In the genomic region with DNA sequence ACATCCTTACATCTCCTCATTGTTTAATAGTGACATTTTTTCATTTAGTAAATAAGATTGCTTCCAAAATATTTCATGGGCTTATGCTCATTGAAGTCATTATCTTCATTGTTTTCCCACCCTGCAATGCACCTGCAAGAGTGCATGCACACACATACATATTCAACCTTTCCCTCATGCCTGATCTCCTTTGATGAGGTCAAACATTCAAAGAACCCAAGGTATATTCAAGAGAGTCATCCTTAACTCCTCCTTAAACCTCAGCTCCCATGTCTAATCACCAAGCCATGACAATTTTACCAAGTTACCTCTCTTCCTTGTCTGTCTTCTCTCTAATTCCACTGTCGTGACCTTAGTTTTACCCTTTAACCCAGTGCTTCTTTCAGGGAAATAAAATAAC, we compare ENCODE assay signal across 19 cellular contexts. TPM values are rescaled to one million over a fixed set of nuclear protein-coding genes. Genes with fewer than 3 reads are reported as not detected.
DNase-seq lines count a peak whose midpoint lies in the region; ATAC-seq and TF ChIP-seq lines count a peak whose summit lies in the region.
"Had no signal": no experiment of that assay in that cellular context is flagged by ENCODE, and none has a peak within 500 bp of the region (broad histone marks: within the 10 kb centered on the region; RNA-seq: fewer than 3 reads in every experiment).

No MANE protein-coding gene starts in this region.

- H3K9me3 Mint-ChIP-seq in natural killer cell treated with Interleukin-12 subunit alpha and Interleukin-12 subunit beta and Interleukin-15 and Interleukin-18, amount 100 ng/mL, for 72 hours = peaks cover 5% of the 10 kb centered on the region
- H3K9me3 Mint-ChIP-seq in natural killer cell (no peaks in the 10 kb centered on the region), activated B cell treated with CpG ODN at 0.5 μM for 24 hours (no peaks in the 10 kb centered on the region), immature natural killer cell (no peaks in the 10 kb centered on the region)

- POLR2A ChIA-PET in activated B cell treated with CpG ODN at 0.5 μM for 24 hours (lab: Charles Lee) (no interaction called here), HEK293T (lab: Yijun Ruan, JAX) (no interaction called here)

- H3K4me1 Mint-ChIP-seq in natural killer cell treated with Interleukin-12 subunit alpha and Interleukin-12 subunit beta and Interleukin-15 and Interleukin-18, amount 100 ng/mL, for 72 hours (ENCODE audit: low read depth in 2 of 2) = peaks cover 53 to 55% of the 10 kb centered on the region in 2 donors
- H3K4me1 Mint-ChIP-seq in natural killer cell = peaks cover 29 to 39% of the 10 kb centered on the region in 2 donors
- H3K4me1 Mint-ChIP-seq in activated B cell treated with CpG ODN at 0.5 μM for 24 hours = peaks cover 60% of the 10 kb centered on the region
- peaks cover 34 to 48% of the 10 kb centered on the region in 2 donors for H3K4me1 Mint-ChIP-seq in immature natural killer cell

- CTCF ChIA-PET in activated B cell treated with CpG ODN at 0.5 μM for 24 hours (lab: Charles Lee) = interaction anchor here (1.6 to 2.0 kb wide), 3 partner anchors 138 to 142 kb away, joined by 5 read pairs; no protein-coding TSS in a partner anchor
- CTCF ChIA-PET in HEK293T (lab: Yijun Ruan, JAX) = interaction anchor here (0.7 kb wide), 1 partner anchor 138 kb away, joined by 4 read pairs; no protein-coding TSS in a partner anchor

- no peak for ATAC-seq in natural killer cell treated with Interleukin-12 subunit alpha and Interleukin-12 subunit beta and Interleukin-15 and Interleukin-18, amount 100 ng/mL, for 72 hours
- no peak for ATAC-seq in natural killer cell
- ATAC-seq in activated B cell treated with CpG ODN at 0.5 μM for 24 hours (ENCODE audit: low read depth) = no peak
- ATAC-seq in GM19467 (IDR thresholded peaks at IDR 0.05; ENCODE audit: unreplicated experiment) = no peak
- ATAC-seq: body of pancreas, gastroesophageal sphincter had no signal

- H3K36me3 ChIP-seq in adrenal gland (replicated peaks in 1 of 2) = no peaks in the 10 kb centered on the region
- H3K36me3 ChIP-seq: esophagus muscularis mucosa, gastroesophageal sphincter, thoracic aorta had no signal

- no peaks in the 10 kb centered on the region for H3K27me3 ChIP-seq in adrenal gland
- H3K27me3 ChIP-seq: body of pancreas, esophagus muscularis mucosa, gastroesophageal sphincter had no signal

- peaks cover 11% of the 10 kb centered on the region for H3K36me3 Mint-ChIP-seq in natural killer cell treated with Interleukin-12 subunit alpha and Interleukin-12 subunit beta and Interleukin-15 and Interleukin-18, amount 100 ng/mL, for 72 hours
- no peaks in the 10 kb centered on the region for H3K36me3 Mint-ChIP-seq in natural killer cell
- peaks cover 6% of the 10 kb centered on the region for H3K36me3 Mint-ChIP-seq in activated B cell treated with CpG ODN at 0.5 μM for 24 hours (ENCODE audit: low read depth)
- no peaks in the 10 kb centered on the region for H3K36me3 Mint-ChIP-seq in immature natural killer cell

- no peak overlapping the region for H3K4me3 ChIP-seq in adrenal gland
- H3K4me3 ChIP-seq: body of pancreas, esophagus muscularis mucosa, gastroesophageal sphincter, thoracic aorta had no signal

- no peak for TF ChIP-seq CTCF in natural killer cell (IDR thresholded peaks at IDR 0.05)
- TF ChIP-seq CTCF in activated B cell treated with CpG ODN at 0.5 μM for 24 hours (IDR thresholded peaks at IDR 0.05) = no peak
- TF ChIP-seq CTCF in adrenal gland (IDR thresholded peaks at IDR 0.05) = no peak

- H3K4me3 Mint-ChIP-seq in natural killer cell treated with Interleukin-12 subunit alpha and Interleukin-12 subunit beta and Interleukin-15 and Interleukin-18, amount 100 ng/mL, for 72 hours = peak overlapping the region; percentile 7
- H3K4me3 Mint-ChIP-seq in natural killer cell (no peak overlapping the region), activated B cell treated with CpG ODN at 0.5 μM for 24 hours (no peak overlapping the region), immature natural killer cell (no peak overlapping the region)

- WGBS in adrenal gland, 4 donors = 89 to 98% (median 94%) methylated on average over 1 of the region's 1 CpG

- no peak for TF ChIP-seq POLR2A in adrenal gland (IDR thresholded peaks at IDR 0.05)

- H3K4me1 ChIP-seq in adrenal gland (replicated peaks in 1 of 2) = peaks cover 6 to 27% of the 10 kb centered on the region in 2 donors

- no peak for DNase-seq in natural killer cell treated with Interleukin-12 subunit alpha and Interleukin-12 subunit beta and Interleukin-15 and Interleukin-18, amount 100 ng/mL, for 72 hours (ENCODE audit: low spot score)
- no peak for DNase-seq in natural killer cell
- DNase-seq in activated B cell treated with CpG ODN at 0.5 μM for 24 hours = no peak
- DNase-seq in immature natural killer cell = no peak
- no peak for DNase-seq in HEK293T (ENCODE audit: extremely low spot score)
- no peak for DNase-seq in adrenal gland
- no peak for DNase-seq in NCI-H1105 treated with DMSO at 0.1 percent for 48 hours (lab: John Stamatoyannopoulos, UW)
- DNase-seq: body of pancreas, islet precursor cell, Kasumi-1, NCI-H187 treated with DMSO at 0.1 percent for 48 hours, NCI-H226, NCI-H774, SK-N-SH, T1000 had no signal

- peak overlapping the region; percentile 83 to 94 for H3K27ac Mint-ChIP-seq in natural killer cell treated with Interleukin-12 subunit alpha and Interleukin-12 subunit beta and Interleukin-15 and Interleukin-18, amount 100 ng/mL, for 72 hours
- H3K27ac Mint-ChIP-seq in natural killer cell = peak overlapping the region in 1 of 2 donors; percentile 0
- peak overlapping the region; percentile 76 for H3K27ac Mint-ChIP-seq in activated B cell treated with CpG ODN at 0.5 μM for 24 hours
- H3K27ac Mint-ChIP-seq in immature natural killer cell = peak overlapping the region in 4 of 6 donors; percentile 5 to 79 (median 12)

- H3K9me3 ChIP-seq in adrenal gland (replicated peaks in 1 of 3) = no peaks in the 10 kb centered on the region
- H3K9me3 ChIP-seq: body of pancreas, esophagus muscularis mucosa, gastroesophageal sphincter, SK-N-SH, thoracic aorta had no signal

- H3K27me3 Mint-ChIP-seq in natural killer cell treated with Interleukin-12 subunit alpha and Interleukin-12 subunit beta and Interleukin-15 and Interleukin-18, amount 100 ng/mL, for 72 hours = no peaks in the 10 kb centered on the region
- H3K27me3 Mint-ChIP-seq in natural killer cell (ENCODE audit: low read depth in 2 of 2) = no peaks in the 10 kb centered on the region
- H3K27me3 Mint-ChIP-seq in activated B cell treated with CpG ODN at 0.5 μM for 24 hours = no peaks in the 10 kb centered on the region
- peaks cover 0 to 2% (median 0%) of the 10 kb centered on the region in 3 donors for H3K27me3 Mint-ChIP-seq in immature natural killer cell (ENCODE audit: low read depth in 3 of 3)

- intact Hi-C loops in natural killer cell (cut with micrococcal nuclease) = loop anchor here (5.0 kb wide), 1 partner anchor 46 kb away; no protein-coding TSS in a partner anchor
- intact Hi-C loops in activated B cell treated with CpG ODN at 0.5 μM for 24 hours (cut with micrococcal nuclease) = loop anchor here (5.0 kb wide), 2 partner anchors 126 to 139 kb away; no protein-coding TSS in a partner anchor
- intact Hi-C loops in adrenal gland (cut with DNase I) = loop anchor here in 1 of 2 donors (10.0 kb wide), 1 partner anchor 56 kb away; a partner anchor contains a TSS

- H3K27ac ChIP-seq in adrenal gland = no peak overlapping the region
- H3K27ac ChIP-seq: body of pancreas, esophagus muscularis mucosa, gastroesophageal sphincter, thoracic aorta had no signal

TF ChIP-seq in HEK293T, 16 proteins besides CTCF, POLR2A, EP300 and RAD21:
- TF ChIP-seq BHLHE40 (IDR thresholded peaks at IDR 0.05; ENCODE audit: borderline replicate concordance) (no peak), FOXA1 (IDR thresholded peaks at IDR 0.05) (no peak), ARNT (IDR thresholded peaks at IDR 0.05) (no peak), SUZ12 (IDR thresholded peaks at IDR 0.05) (no peak), FOXK2 (IDR thresholded peaks at IDR 0.05) (no peak), LEF1 (IDR thresholded peaks at IDR 0.05; ENCODE audit: borderline replicate concordance) (no peak)
- TF ChIP-seq, protein P1, sequence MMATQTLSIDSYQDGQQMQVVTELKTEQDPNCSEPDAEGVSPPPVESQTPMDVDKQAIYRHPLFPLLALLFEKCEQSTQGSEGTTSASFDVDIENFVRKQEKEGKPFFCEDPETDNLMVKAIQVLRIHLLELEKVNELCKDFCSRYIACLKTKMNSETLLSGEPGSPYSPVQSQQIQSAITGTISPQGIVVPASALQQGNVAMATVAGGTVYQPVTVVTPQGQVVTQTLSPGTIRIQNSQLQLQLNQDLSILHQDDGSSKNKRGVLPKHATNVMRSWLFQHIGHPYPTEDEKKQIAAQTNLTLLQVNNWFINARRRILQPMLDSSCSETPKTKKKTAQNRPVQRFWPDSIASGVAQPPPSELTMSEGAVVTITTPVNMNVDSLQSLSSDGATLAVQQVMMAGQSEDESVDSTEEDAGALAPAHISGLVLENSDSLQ (IDR thresholded peaks at IDR 0.05) = no peak

RNA-seq across cellular contexts. Expression of a gene that starts 56.5 kb away (rescaled TPM):
- 10 to 100 TPM; 45.7 to 58.1 TPM for total RNA-seq in natural killer cell treated with Interleukin-12 subunit alpha and Interleukin-12 subunit beta and Interleukin-15 and Interleukin-18, amount 100 ng/mL, for 72 hours
- total RNA-seq in natural killer cell = 10 to 100 TPM; 14.6 to 21.6 (median 18.7) TPM
- total RNA-seq in activated B cell treated with CpG ODN at 0.5 μM for 24 hours = 22.2 and 25.4 TPM in 2 replicates
- polyA plus RNA-seq in immature natural killer cell = 1 to 10 TPM in 2 of 3 donors, under 1 TPM in 1; 0.13 to 4.6 (median 1.5) TPM
- total RNA-seq in adrenal gland = 10 to 100 TPM; 10.7 to 27.6 (median 20.4) TPM
- 1 to 10 TPM; 5.4 to 9.0 (median 8.4) TPM for polyA plus RNA-seq in adrenal gland
